Comparison of ENCODE assay signal across 9 cellular contexts in the genomic region with DNA sequence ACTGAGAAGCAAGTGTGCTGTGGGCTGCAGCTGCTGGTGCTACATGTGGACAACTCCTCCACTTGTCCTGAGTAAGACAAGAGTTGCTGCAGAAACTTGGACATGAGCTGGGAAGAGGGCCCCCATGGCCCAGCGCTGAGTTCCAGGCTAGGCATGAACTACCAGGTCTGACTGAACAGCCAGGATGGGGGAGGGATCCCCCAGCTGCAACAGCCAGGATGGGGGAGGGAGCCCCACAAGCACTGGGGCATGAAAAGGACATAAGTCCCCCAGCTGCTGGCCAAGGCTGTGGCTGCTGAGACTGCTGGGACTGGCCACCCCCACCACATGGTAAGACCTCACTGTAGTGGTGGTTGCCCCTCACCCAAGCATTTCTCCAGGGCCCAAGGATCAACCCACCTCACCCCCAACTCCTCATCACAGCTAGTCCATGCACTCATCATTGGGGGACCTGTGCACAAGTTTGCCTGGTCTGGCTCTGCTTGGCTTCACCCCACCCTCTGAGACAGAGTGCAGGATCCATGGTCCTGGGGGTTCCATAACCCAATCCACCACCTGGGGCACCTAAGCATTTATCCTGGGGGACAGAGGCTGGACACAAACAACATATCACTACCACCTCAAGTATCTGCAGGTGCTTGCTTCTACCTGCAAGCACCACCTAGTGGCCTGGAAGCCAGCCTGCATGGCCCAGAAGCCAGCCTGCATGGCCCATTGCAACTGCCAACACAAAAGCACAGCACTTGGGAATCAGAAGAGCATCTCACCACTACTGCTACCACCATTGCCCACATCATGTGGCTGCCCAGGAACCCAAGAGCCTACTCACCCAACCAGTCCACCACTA.
DNase-seq lines count a peak whose midpoint lies in the region; ATAC-seq and TF ChIP-seq lines count a peak whose summit lies in the region.
"Had no signal": no experiment of that assay in that cellular context is flagged by ENCODE, and none has a peak within 500 bp of the region (broad histone marks: within the 10 kb centered on the region; RNA-seq: fewer than 3 reads in every experiment).

No MANE protein-coding gene starts in this region.

- no peaks in the 10 kb centered on the region for H3K4me1 ChIP-seq in lung (ENCODE audit: control insufficient read depth in 2 of 2, insufficient read depth in 2 of 2, low read length in 2 of 2)

- DNase-seq in DMS53 (lab: John Stamatoyannopoulos, UW) (peak; percentile 40), GM20000 (ENCODE audit: low spot score) (no peak), lung (ENCODE audit: low spot score) (no peak), retina (no peak), NCI-H510A (lab: John Stamatoyannopoulos, UW) (no peak)
- peak; percentile 16 for DNase-seq in activated naive CD8-positive, alpha-beta T cell treated with anti-CD3 and anti-CD28 coated beads for 36 hours

- H3K4me1 Mint-ChIP-seq in activated naive CD8-positive, alpha-beta T cell treated with anti-CD3 and anti-CD28 coated beads for 36 hours = peaks cover 17% of the 10 kb centered on the region

- no peak overlapping the region for H3K4me3 Mint-ChIP-seq in activated naive CD8-positive, alpha-beta T cell treated with anti-CD3 and anti-CD28 coated beads for 36 hours

- H3K27ac Mint-ChIP-seq in activated naive CD8-positive, alpha-beta T cell treated with anti-CD3 and anti-CD28 coated beads for 36 hours = peak overlapping the region; percentile 8

- no peak for TF ChIP-seq EP300 in Ishikawa (IDR thresholded peaks at IDR 0.05; ENCODE audit: borderline replicate concordance)

- ATAC-seq in lung (ENCODE audit: insufficient read depth, low FRiP score) = peak; percentile 58
- no peak for ATAC-seq in GM18873 (IDR thresholded peaks at IDR 0.05; ENCODE audit: low FRiP score, unreplicated experiment)

- TF ChIP-seq RAD21 in Ishikawa (IDR thresholded peaks at IDR 0.05; ENCODE audit: low read depth) = peak; percentile 72

- no peaks in the 10 kb centered on the region for H3K27me3 Mint-ChIP-seq in activated naive CD8-positive, alpha-beta T cell treated with anti-CD3 and anti-CD28 coated beads for 36 hours

- H3K9me3 Mint-ChIP-seq in activated naive CD8-positive, alpha-beta T cell treated with anti-CD3 and anti-CD28 coated beads for 36 hours = peaks cover 30% of the 10 kb centered on the region

- 94 to 98% methylated on average over 1 of the region's 1 CpG for WGBS in lung, 2 donors

- no peaks in the 10 kb centered on the region for H3K27me3 ChIP-seq in lung (ENCODE audit: control insufficient read depth, insufficient read depth)

- no peaks in the 10 kb centered on the region for H3K36me3 ChIP-seq in lung (ENCODE audit: control insufficient read depth in 2 of 2, insufficient read depth in 2 of 2, low read length in 2 of 2)

- H3K9me3 ChIP-seq in lung (ENCODE audit: control insufficient read depth in 2 of 2, insufficient read depth in 1 of 2, low read length in 1 of 2) = peaks cover 0 to 1% of the 10 kb centered on the region in 2 donors

- TF ChIP-seq CTCF in GM20000 (IDR thresholded peaks at IDR 0.05; ENCODE audit: extremely low read depth, missing control alignments) = peak; percentile 15
- TF ChIP-seq CTCF in lung (IDR thresholded peaks at IDR 0.05; ENCODE audit: control extremely low read depth, extremely low read depth) = no peak

- no peak overlapping the region for H3K27ac ChIP-seq in lung (ENCODE audit: low read depth in 1 of 2, low read length in 1 of 2)
- H3K27ac ChIP-seq: SK-N-MC had no signal

- no peak overlapping the region for H3K4me3 ChIP-seq in lung
- H3K4me3 ChIP-seq: SK-N-MC had no signal

- peaks cover 8% of the 10 kb centered on the region for H3K36me3 Mint-ChIP-seq in activated naive CD8-positive, alpha-beta T cell treated with anti-CD3 and anti-CD28 coated beads for 36 hours

TF ChIP-seq in Ishikawa, 13 proteins besides CTCF, POLR2A, EP300 and RAD21:
- TF ChIP-seq ZBTB7A (IDR thresholded peaks at IDR 0.05; ENCODE audit: low read depth) = no peak
- TF ChIP-seq, protein P1, sequence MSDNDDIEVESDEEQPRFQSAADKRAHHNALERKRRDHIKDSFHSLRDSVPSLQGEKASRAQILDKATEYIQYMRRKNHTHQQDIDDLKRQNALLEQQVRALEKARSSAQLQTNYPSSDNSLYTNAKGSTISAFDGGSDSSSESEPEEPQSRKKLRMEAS (IDR thresholded peaks at IDR 0.05) = no peak
- TF ChIP-seq, protein P2, sequence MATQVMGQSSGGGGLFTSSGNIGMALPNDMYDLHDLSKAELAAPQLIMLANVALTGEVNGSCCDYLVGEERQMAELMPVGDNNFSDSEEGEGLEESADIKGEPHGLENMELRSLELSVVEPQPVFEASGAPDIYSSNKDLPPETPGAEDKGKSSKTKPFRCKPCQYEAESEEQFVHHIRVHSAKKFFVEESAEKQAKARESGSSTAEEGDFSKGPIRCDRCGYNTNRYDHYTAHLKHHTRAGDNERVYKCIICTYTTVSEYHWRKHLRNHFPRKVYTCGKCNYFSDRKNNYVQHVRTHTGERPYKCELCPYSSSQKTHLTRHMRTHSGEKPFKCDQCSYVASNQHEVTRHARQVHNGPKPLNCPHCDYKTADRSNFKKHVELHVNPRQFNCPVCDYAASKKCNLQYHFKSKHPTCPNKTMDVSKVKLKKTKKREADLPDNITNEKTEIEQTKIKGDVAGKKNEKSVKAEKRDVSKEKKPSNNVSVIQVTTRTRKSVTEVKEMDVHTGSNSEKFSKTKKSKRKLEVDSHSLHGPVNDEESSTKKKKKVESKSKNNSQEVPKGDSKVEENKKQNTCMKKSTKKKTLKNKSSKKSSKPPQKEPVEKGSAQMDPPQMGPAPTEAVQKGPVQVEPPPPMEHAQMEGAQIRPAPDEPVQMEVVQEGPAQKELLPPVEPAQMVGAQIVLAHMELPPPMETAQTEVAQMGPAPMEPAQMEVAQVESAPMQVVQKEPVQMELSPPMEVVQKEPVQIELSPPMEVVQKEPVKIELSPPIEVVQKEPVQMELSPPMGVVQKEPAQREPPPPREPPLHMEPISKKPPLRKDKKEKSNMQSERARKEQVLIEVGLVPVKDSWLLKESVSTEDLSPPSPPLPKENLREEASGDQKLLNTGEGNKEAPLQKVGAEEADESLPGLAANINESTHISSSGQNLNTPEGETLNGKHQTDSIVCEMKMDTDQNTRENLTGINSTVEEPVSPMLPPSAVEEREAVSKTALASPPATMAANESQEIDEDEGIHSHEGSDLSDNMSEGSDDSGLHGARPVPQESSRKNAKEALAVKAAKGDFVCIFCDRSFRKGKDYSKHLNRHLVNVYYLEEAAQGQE (IDR thresholded peaks at IDR 0.05; ENCODE audit: low read depth) = no peak
- TF ChIP-seq, protein P3, sequence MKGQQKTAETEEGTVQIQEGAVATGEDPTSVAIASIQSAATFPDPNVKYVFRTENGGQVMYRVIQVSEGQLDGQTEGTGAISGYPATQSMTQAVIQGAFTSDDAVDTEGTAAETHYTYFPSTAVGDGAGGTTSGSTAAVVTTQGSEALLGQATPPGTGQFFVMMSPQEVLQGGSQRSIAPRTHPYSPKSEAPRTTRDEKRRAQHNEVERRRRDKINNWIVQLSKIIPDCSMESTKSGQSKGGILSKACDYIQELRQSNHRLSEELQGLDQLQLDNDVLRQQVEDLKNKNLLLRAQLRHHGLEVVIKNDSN (IDR thresholded peaks at IDR 0.05) = no peak
- no peak for TF ChIP-seq YY1 (IDR thresholded peaks at IDR 0.05; ENCODE audit: low read depth)
- no peak for TF ChIP-seq CREB1 (IDR thresholded peaks at IDR 0.05; ENCODE audit: low read depth)
- no peak for TF ChIP-seq TEAD4 (IDR thresholded peaks at IDR 0.05)
- TF ChIP-seq FOXM1 (IDR thresholded peaks at IDR 0.05; ENCODE audit: borderline replicate concordance, low read depth) = no peak
- no peak for TF ChIP-seq CEBPB (IDR thresholded peaks at IDR 0.05)
- TF ChIP-seq NFIC (IDR thresholded peaks at IDR 0.05) = no peak
- TF ChIP-seq EGR1 (IDR thresholded peaks at IDR 0.05) = no peak
- TF ChIP-seq TAF1 (IDR thresholded peaks at IDR 0.05; ENCODE audit: low read depth) = no peak
- no peak for TF ChIP-seq TCF12 (IDR thresholded peaks at IDR 0.05; ENCODE audit: low read depth)

Comparison
In these comparisons a context has a peak if more than half of its experiments do, and no peak if none do; other contexts are left out.
1. DNase-seq: peak in DMS53 (single experiment) and activated naive CD8-positive, alpha-beta T cell treated with anti-CD3 and anti-CD28 coated beads for 36 hours (single experiment); none in GM20000 (single experiment), lung (single experiment), retina (single experiment) and NCI-H510A (single experiment).